Comparison of ENCODE assay signal across 23 cellular contexts in genomic region chr17:30858556-30859250, GRCh38. TPM values are rescaled to one million over a fixed set of nuclear protein-coding genes. Genes with fewer than 3 reads are reported as not detected.
DNase-seq lines count a peak whose midpoint lies in the region; ATAC-seq and TF ChIP-seq lines count a peak whose summit lies in the region.
"Had no signal": no experiment of that assay in that cellular context is flagged by ENCODE, and none has a peak within 500 bp of the region (broad histone marks: within the 10 kb centered on the region; RNA-seq: fewer than 3 reads in every experiment).

No MANE protein-coding gene starts in this region.

- CTCF ChIA-PET in MCF 10A (lab: Yijun Ruan, JAX) (interaction anchor here (0.6 to 1.5 kb wide), 2 partner anchors 9 kb away, joined by 3 read pairs; no protein-coding TSS in a partner anchor), mammary epithelial cell (lab: Charles Lee; ENCODE audit: low non-redundant PET) (no interaction called here)

- no peak overlapping the region for H3K9ac ChIP-seq in mammary epithelial cell (ENCODE audit: insufficient read depth, low read length)
- H3K9ac ChIP-seq: KMS-11 had no signal

- H3K9me3 Mint-ChIP-seq in MCF 10A (ENCODE audit: unreplicated experiment), result no peaks in the 10 kb centered on the region
- H3K9me3 Mint-ChIP-seq: activated naive CD4-positive, alpha-beta T cell treated with anti-CD3 and anti-CD28 coated beads, Interleukin-2, amount 50 U/mL, for 24 hours; H9; natural killer cell treated with Interleukin-12 subunit alpha and Interleukin-12 subunit beta and Interleukin-15 and Interleukin-18, amount 100 ng/mL, for 72 hours; T-helper 2 cell treated with Interferon-gamma antibody and Interleukin-4, amounts not matched to agents 5 μg/mL and 100 μg/mL, for 36 hours had no signal

- no peak overlapping the region for H3K4me3 Mint-ChIP-seq in MCF 10A (ENCODE audit: unreplicated experiment)
- H3K4me3 Mint-ChIP-seq: activated naive CD4-positive, alpha-beta T cell treated with anti-CD3 and anti-CD28 coated beads, Interleukin-2, amount 50 U/mL, for 24 hours; H9; natural killer cell treated with Interleukin-12 subunit alpha and Interleukin-12 subunit beta and Interleukin-15 and Interleukin-18, amount 100 ng/mL, for 72 hours; T-helper 2 cell treated with Interferon-gamma antibody and Interleukin-4, amounts not matched to agents 5 μg/mL and 100 μg/mL, for 36 hours had no signal

- no peaks in the 10 kb centered on the region for H3K27me3 ChIP-seq in mammary epithelial cell (ENCODE audit: insufficient read depth, low read length)
- H3K27me3 ChIP-seq: pancreas had no signal

- in situ Hi-C loops in mammary epithelial cell (cut with MboI; ENCODE audit: low sequenced_read_pairs in 2 of 2), result no loop called here

- no peaks in the 10 kb centered on the region for H3K9me3 ChIP-seq in mammary epithelial cell (replicated peaks; ENCODE audit: insufficient read depth, low read length)
- H3K9me3 ChIP-seq: pancreas had no signal

- H3K4me3 ChIP-seq in mammary epithelial cell (replicated peaks in 1 of 3; ENCODE audit: insufficient read depth in 1 of 3, low read depth in 2 of 3, low read length in 3 of 3) (no peak overlapping the region), choroid plexus epithelial cell (ENCODE audit: low read depth, low read length) (no peak overlapping the region)
- H3K4me3 ChIP-seq: pancreas had no signal

- H4K20me1 ChIP-seq in mammary epithelial cell (ENCODE audit: insufficient read depth, low read length), result no peaks in the 10 kb centered on the region

- H3K27me3 Mint-ChIP-seq in MCF 10A (ENCODE audit: insufficient read depth, unreplicated experiment), result no peaks in the 10 kb centered on the region
- H3K27me3 Mint-ChIP-seq: activated naive CD4-positive, alpha-beta T cell treated with anti-CD3 and anti-CD28 coated beads, Interleukin-2, amount 50 U/mL, for 24 hours; natural killer cell treated with Interleukin-12 subunit alpha and Interleukin-12 subunit beta and Interleukin-15 and Interleukin-18, amount 100 ng/mL, for 72 hours had no signal

- H3K27ac ChIP-seq in mammary epithelial cell (ENCODE audit: insufficient read depth, low read depth, low read length), result no peak overlapping the region
- H3K27ac ChIP-seq: 22Rv1, KMS-11, pancreas, WERI-Rb-1 had no signal

- POLR2A ChIA-PET in MCF 10A (lab: Yijun Ruan, JAX), result no interaction called here

- BruUV-seq in MCF 10A (replicated peaks; lab: Mats Ljungman, UMichigan) (no TSS peak), mammary epithelial cell (replicated peaks; lab: Mats Ljungman, UMichigan) (no TSS peak)

- H3K79me2 ChIP-seq in mammary epithelial cell (ENCODE audit: insufficient read depth, low read length), result no peaks in the 10 kb centered on the region

- dilution Hi-C loops in mammary epithelial cell (cut with HindIII; ENCODE audit: low sequenced_read_pairs), result no loop called here

- ATAC-seq in GM21529 (IDR thresholded peaks at IDR 0.05; ENCODE audit: unreplicated experiment) (no peak), GM21515 (IDR thresholded peaks at IDR 0.05; ENCODE audit: unreplicated experiment) (no peak), HG03354 (IDR thresholded peaks at IDR 0.05; ENCODE audit: poor library complexity, severe bottlenecking, unreplicated experiment) (no peak)
- ATAC-seq: natural killer cell treated with Interleukin-12 subunit alpha and Interleukin-12 subunit beta and Interleukin-15 and Interleukin-18, amount 100 ng/mL, for 72 hours; pancreas had no signal

- no peak overlapping the region for H3K4me2 ChIP-seq in mammary epithelial cell (ENCODE audit: insufficient read depth, low read depth, low read length)
- H3K4me2 ChIP-seq: KMS-11 had no signal

- TF ChIP-seq CTCF in MCF 10A (IDR thresholded peaks at IDR 0.05; ENCODE audit: unreplicated experiment), result no peak
- TF ChIP-seq CTCF in mammary epithelial cell (conservative IDR thresholded peaks at IDR 0.05 in 1 of 2, IDR thresholded peaks at IDR 0.05 in 1 of 2; ENCODE audit: extremely low read depth in 1 of 2, insufficient read depth in 1 of 2, low read depth in 1 of 2, low read length in 2 of 2), result no peak
- no peak for TF ChIP-seq CTCF in choroid plexus epithelial cell (conservative IDR thresholded peaks at IDR 0.05; ENCODE audit: low read depth, low read length)

- H3K36me3 Mint-ChIP-seq in MCF 10A (ENCODE audit: insufficient read depth, unreplicated experiment), result peaks cover 24% of the 10 kb centered on the region

- no peaks in the 10 kb centered on the region for H3K4me1 ChIP-seq in mammary epithelial cell (ENCODE audit: insufficient read depth, low read length)
- H3K4me1 ChIP-seq: pancreas had no signal

- H3K4me1 Mint-ChIP-seq in MCF 10A (ENCODE audit: insufficient read depth, unreplicated experiment), result no peaks in the 10 kb centered on the region
- H3K4me1 Mint-ChIP-seq: activated naive CD4-positive, alpha-beta T cell treated with anti-CD3 and anti-CD28 coated beads, Interleukin-2, amount 50 U/mL, for 24 hours; H9 had no signal

- H2AFZ ChIP-seq in mammary epithelial cell (ENCODE audit: low read depth, low read length), result no peak overlapping the region

- peaks cover 9% of the 10 kb centered on the region for H3K36me3 ChIP-seq in mammary epithelial cell (ENCODE audit: insufficient read depth, low read length)
- H3K36me3 ChIP-seq: pancreas had no signal

- H3K27ac Mint-ChIP-seq in MCF 10A (ENCODE audit: low read depth, unreplicated experiment), result no peak overlapping the region
- H3K27ac Mint-ChIP-seq: activated naive CD4-positive, alpha-beta T cell treated with anti-CD3 and anti-CD28 coated beads, Interleukin-2, amount 50 U/mL, for 24 hours; H9; natural killer cell treated with Interleukin-12 subunit alpha and Interleukin-12 subunit beta and Interleukin-15 and Interleukin-18, amount 100 ng/mL, for 72 hours; T-helper 2 cell treated with Interferon-gamma antibody and Interleukin-4, amounts not matched to agents 5 μg/mL and 100 μg/mL, for 36 hours had no signal

- intact Hi-C loops in MCF 10A (cut with micrococcal nuclease), result no loop called here
- intact Hi-C loops in mammary epithelial cell (cut with micrococcal nuclease), result no loop called here

- WGBS in mammary epithelial cell (ENCODE audit: low coverage, missing lambda C conversion rate), result 88% methylated on average over 8 of the region's 9 CpGs

- DNase-seq in MCF 10A (ENCODE audit: unreplicated experiment), result peak; percentile 13
- no peak for DNase-seq in mammary epithelial cell
- DNase-seq in choroid plexus epithelial cell (ENCODE audit: low read depth), result peak; percentile 23
- DNase-seq in mesenteric fat pad (ENCODE audit: low spot score), result peak; percentile 41
- no peak for DNase-seq in HK-2 (ENCODE audit: unreplicated experiment)
- DNase-seq: activated CD4-positive, alpha-beta T cell treated with anti-CD3 and anti-CD28 coated beads, Interleukin-2, amount 50 U/mL, for 1 hour; COR-L47; DMS79; H9; NCI-H1048; NCI-H187 treated with DMSO at 0.1 percent for 48 hours; NCI-H2227 treated with DMSO at 0.1 percent for 48 hours; NCI-H774; pancreas; WERI-Rb-1 had no signal

RNA-seq across cellular contexts. Expression of gene ATAD5, which starts 26.9 kb away (rescaled TPM):
- 2.8 and 3.6 TPM in 2 replicates for total RNA-seq in MCF 10A (2022)
- total RNA-seq in mammary epithelial cell, result 1 to 10 TPM; 1.2 to 6.6 TPM
- 2.3 TPM for polyA plus RNA-seq in mammary epithelial cell
- polyA minus RNA-seq in mammary epithelial cell, result 2.1 TPM
- total RNA-seq in mesenteric fat pad, result 1.0 TPM

RNA-seq across cellular contexts. Expression of gene CRLF3, which starts 34.2 kb away (rescaled TPM):
- total RNA-seq in MCF 10A (2022), result 14.7 and 15.0 TPM in 2 replicates
- total RNA-seq in mammary epithelial cell, result 10 to 100 TPM; 18.7 to 20.7 TPM
- polyA plus RNA-seq in mammary epithelial cell, result 10.9 TPM
- polyA minus RNA-seq in mammary epithelial cell, result 20.7 TPM
- total RNA-seq in mesenteric fat pad, result 15.3 TPM

RNA-seq across cellular contexts. Expression of gene TEFM, which starts 47.3 kb away (rescaled TPM):
- total RNA-seq in MCF 10A (2022) (10.7 and 13.8 TPM in 2 replicates), mammary epithelial cell (10 to 100 TPM; 13.9 to 19.3 TPM), mesenteric fat pad (12.8 TPM)
- 7.6 TPM for polyA plus RNA-seq in mammary epithelial cell
- not detected for polyA minus RNA-seq in mammary epithelial cell

Comparison
In these comparisons a context has a peak if more than half of its experiments do, and no peak if none do; other contexts are left out.
1. DNase-seq: peak in MCF 10A (single experiment), choroid plexus epithelial cell (single experiment) and mesenteric fat pad (single experiment); none in mammary epithelial cell (single experiment) and HK-2 (single experiment).